In genomic region chr1:25861316-25862286, GRCh38 we compare ENCODE assay signal across 1 cellular context.
TF ChIP-seq lines count a peak whose summit lies in the region.

No MANE protein-coding gene starts in this region.

TF ChIP-seq in HepG2, 621 proteins besides CTCF, POLR2A, EP300 and RAD21 (continued from another document and continues in another):
- TF ChIP-seq ZNF687 (CRISPR knock-in tag; IDR thresholded peaks at IDR 0.05) (peak; percentile 46; the same call in 1 of the 2 replicates), SOX13 (IDR thresholded peaks at IDR 0.05) (peak; percentile 76; the same call in 1 of the 2 replicates), SOX13 (CRISPR knock-in tag; conservative IDR thresholded peaks at IDR 0.05 in 1 of 2, IDR thresholded peaks at IDR 0.05 in 1 of 2) (peak in 1 of 2 experiments; percentile 84; a peak in 2 of 4 replicates), ZC3H13 (CRISPR knock-in tag; IDR thresholded peaks at IDR 0.05) (0 out of 2 replicates have a peak, but pooled peaks have one; percentile 45), ZNF709 (CRISPR knock-in tag; IDR thresholded peaks at IDR 0.05) (no peak), MYPOP (CRISPR knock-in tag; IDR thresholded peaks at IDR 0.05) (peak; percentile 72; the same call in 1 of the 2 replicates), CBX5 (CRISPR knock-in tag; IDR thresholded peaks at IDR 0.05; ENCODE audit: borderline replicate concordance) (peak; percentile 81; the same call in 1 of the 2 replicates), ZMYM4 (CRISPR knock-in tag; IDR thresholded peaks at IDR 0.05) (no peak), MED1 (CRISPR knock-in tag; IDR thresholded peaks at IDR 0.05) (peak; percentile 84), MXD3 (CRISPR knock-in tag; IDR thresholded peaks at IDR 0.05) (no peak), SETDB1 (CRISPR knock-in tag; IDR thresholded peaks at IDR 0.05; ENCODE audit: borderline replicate concordance) (no peak), CCAR2 (optimal IDR thresholded peaks at IDR 0.05; ENCODE audit: low read depth, low read length) (no peak), ZNF572 (CRISPR knock-in tag; IDR thresholded peaks at IDR 0.05) (no peak), ZFX (CRISPR knock-in tag; IDR thresholded peaks at IDR 0.05; ENCODE audit: low read depth) (peak; percentile 59), TCF7 (IDR thresholded peaks at IDR 0.05; ENCODE audit: low read depth) (peak; percentile 62), DPF2 (CRISPR knock-in tag; IDR thresholded peaks at IDR 0.05; ENCODE audit: borderline replicate concordance, low read depth) (peak; percentile 68; the same call in 1 of the 2 replicates), MEF2D (CRISPR knock-in tag; IDR thresholded peaks at IDR 0.05) (peak; percentile 16; the same call in 1 of the 2 replicates), PRMT3 (CRISPR knock-in tag; IDR thresholded peaks at IDR 0.05; ENCODE audit: borderline replicate concordance, low read depth) (no peak), GFI1 (CRISPR knock-in tag; IDR thresholded peaks at IDR 0.05; ENCODE audit: borderline replicate concordance) (peak; percentile 57; the same call in 1 of the 2 replicates), NR2C2 (CRISPR knock-in tag; IDR thresholded peaks at IDR 0.05; ENCODE audit: borderline replicate concordance) (0 out of 2 replicates have a peak, but pooled peaks have one; percentile 34), DMAP1 (CRISPR knock-in tag; IDR thresholded peaks at IDR 0.05) (0 out of 2 replicates have a peak, but pooled peaks have one; percentile 34), FOXA3 (CRISPR knock-in tag; IDR thresholded peaks at IDR 0.05) (0 out of 2 replicates have a peak, but pooled peaks have one; percentile 30), ZSCAN21 (CRISPR knock-in tag; IDR thresholded peaks at IDR 0.05; ENCODE audit: borderline replicate concordance) (no peak), PPARG (CRISPR knock-in tag; conservative IDR thresholded peaks at IDR 0.05) (0 out of 2 replicates have a peak, but pooled peaks have one; percentile 49), ZNF350 (CRISPR knock-in tag; IDR thresholded peaks at IDR 0.05; ENCODE audit: borderline replicate concordance, low read depth) (peak; percentile 60; the same call in 1 of the 2 replicates), CREM (IDR thresholded peaks at IDR 0.05) (peak; percentile 58), CREM (CRISPR knock-in tag; IDR thresholded peaks at IDR 0.05) (no peak), SRSF4 (IDR thresholded peaks at IDR 0.05; ENCODE audit: low read depth, low read length, poor library complexity, severe bottlenecking) (no peak), SAP130 (CRISPR knock-in tag; IDR thresholded peaks at IDR 0.05; ENCODE audit: low read depth) (peak; percentile 78), ELF1 (CRISPR knock-in tag; IDR thresholded peaks at IDR 0.05) (peak; percentile 58; the same call in 1 of the 2 replicates), NFIC (IDR thresholded peaks at IDR 0.05; ENCODE audit: low read length) (peak; percentile 55; the same call in 1 of the 2 replicates), EEA1 (CRISPR knock-in tag; IDR thresholded peaks at IDR 0.05; ENCODE audit: borderline replicate concordance) (no peak), ARHGAP35 (CRISPR knock-in tag; IDR thresholded peaks at IDR 0.05; ENCODE audit: borderline replicate concordance) (no peak), ZBTB14 (CRISPR knock-in tag; IDR thresholded peaks at IDR 0.05) (no peak)
- TF ChIP-seq, protein P1, sequence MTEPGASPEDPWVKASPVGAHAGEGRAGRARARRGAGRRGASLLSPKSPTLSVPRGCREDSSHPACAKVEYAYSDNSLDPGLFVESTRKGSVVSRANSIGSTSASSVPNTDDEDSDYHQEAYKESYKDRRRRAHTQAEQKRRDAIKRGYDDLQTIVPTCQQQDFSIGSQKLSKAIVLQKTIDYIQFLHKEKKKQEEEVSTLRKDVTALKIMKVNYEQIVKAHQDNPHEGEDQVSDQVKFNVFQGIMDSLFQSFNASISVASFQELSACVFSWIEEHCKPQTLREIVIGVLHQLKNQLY (CRISPR knock-in tag; IDR thresholded peaks at IDR 0.05), result peak; percentile 12; the same call in 1 of the 2 replicates
- TF ChIP-seq, protein P2, sequence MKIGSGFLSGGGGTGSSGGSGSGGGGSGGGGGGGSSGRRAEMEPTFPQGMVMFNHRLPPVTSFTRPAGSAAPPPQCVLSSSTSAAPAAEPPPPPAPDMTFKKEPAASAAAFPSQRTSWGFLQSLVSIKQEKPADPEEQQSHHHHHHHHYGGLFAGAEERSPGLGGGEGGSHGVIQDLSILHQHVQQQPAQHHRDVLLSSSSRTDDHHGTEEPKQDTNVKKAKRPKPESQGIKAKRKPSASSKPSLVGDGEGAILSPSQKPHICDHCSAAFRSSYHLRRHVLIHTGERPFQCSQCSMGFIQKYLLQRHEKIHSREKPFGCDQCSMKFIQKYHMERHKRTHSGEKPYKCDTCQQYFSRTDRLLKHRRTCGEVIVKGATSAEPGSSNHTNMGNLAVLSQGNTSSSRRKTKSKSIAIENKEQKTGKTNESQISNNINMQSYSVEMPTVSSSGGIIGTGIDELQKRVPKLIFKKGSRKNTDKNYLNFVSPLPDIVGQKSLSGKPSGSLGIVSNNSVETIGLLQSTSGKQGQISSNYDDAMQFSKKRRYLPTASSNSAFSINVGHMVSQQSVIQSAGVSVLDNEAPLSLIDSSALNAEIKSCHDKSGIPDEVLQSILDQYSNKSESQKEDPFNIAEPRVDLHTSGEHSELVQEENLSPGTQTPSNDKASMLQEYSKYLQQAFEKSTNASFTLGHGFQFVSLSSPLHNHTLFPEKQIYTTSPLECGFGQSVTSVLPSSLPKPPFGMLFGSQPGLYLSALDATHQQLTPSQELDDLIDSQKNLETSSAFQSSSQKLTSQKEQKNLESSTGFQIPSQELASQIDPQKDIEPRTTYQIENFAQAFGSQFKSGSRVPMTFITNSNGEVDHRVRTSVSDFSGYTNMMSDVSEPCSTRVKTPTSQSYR (CRISPR knock-in tag; IDR thresholded peaks at IDR 0.05; ENCODE audit: borderline replicate concordance), result 0 out of 2 replicates have a peak, but pooled peaks have one; percentile 61
- TF ChIP-seq, protein P3, sequence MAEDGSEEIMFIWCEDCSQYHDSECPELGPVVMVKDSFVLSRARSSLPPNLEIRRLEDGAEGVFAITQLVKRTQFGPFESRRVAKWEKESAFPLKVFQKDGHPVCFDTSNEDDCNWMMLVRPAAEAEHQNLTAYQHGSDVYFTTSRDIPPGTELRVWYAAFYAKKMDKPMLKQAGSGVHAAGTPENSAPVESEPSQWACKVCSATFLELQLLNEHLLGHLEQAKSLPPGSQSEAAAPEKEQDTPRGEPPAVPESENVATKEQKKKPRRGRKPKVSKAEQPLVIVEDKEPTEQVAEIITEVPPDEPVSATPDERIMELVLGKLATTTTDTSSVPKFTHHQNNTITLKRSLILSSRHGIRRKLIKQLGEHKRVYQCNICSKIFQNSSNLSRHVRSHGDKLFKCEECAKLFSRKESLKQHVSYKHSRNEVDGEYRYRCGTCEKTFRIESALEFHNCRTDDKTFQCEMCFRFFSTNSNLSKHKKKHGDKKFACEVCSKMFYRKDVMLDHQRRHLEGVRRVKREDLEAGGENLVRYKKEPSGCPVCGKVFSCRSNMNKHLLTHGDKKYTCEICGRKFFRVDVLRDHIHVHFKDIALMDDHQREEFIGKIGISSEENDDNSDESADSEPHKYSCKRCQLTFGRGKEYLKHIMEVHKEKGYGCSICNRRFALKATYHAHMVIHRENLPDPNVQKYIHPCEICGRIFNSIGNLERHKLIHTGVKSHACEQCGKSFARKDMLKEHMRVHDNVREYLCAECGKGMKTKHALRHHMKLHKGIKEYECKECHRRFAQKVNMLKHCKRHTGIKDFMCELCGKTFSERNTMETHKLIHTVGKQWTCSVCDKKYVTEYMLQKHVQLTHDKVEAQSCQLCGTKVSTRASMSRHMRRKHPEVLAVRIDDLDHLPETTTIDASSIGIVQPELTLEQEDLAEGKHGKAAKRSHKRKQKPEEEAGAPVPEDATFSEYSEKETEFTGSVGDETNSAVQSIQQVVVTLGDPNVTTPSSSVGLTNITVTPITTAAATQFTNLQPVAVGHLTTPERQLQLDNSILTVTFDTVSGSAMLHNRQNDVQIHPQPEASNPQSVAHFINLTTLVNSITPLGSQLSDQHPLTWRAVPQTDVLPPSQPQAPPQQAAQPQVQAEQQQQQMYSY (CRISPR knock-in tag; IDR thresholded peaks at IDR 0.05), result peak; percentile 31; the same call in 1 of the 2 replicates
- TF ChIP-seq, protein P4, sequence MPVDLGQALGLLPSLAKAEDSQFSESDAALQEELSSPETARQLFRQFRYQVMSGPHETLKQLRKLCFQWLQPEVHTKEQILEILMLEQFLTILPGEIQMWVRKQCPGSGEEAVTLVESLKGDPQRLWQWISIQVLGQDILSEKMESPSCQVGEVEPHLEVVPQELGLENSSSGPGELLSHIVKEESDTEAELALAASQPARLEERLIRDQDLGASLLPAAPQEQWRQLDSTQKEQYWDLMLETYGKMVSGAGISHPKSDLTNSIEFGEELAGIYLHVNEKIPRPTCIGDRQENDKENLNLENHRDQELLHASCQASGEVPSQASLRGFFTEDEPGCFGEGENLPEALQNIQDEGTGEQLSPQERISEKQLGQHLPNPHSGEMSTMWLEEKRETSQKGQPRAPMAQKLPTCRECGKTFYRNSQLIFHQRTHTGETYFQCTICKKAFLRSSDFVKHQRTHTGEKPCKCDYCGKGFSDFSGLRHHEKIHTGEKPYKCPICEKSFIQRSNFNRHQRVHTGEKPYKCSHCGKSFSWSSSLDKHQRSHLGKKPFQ (CRISPR knock-in tag; IDR thresholded peaks at IDR 0.05; ENCODE audit: insufficient replicate concordance), result peak; percentile 78
- TF ChIP-seq, protein P5, sequence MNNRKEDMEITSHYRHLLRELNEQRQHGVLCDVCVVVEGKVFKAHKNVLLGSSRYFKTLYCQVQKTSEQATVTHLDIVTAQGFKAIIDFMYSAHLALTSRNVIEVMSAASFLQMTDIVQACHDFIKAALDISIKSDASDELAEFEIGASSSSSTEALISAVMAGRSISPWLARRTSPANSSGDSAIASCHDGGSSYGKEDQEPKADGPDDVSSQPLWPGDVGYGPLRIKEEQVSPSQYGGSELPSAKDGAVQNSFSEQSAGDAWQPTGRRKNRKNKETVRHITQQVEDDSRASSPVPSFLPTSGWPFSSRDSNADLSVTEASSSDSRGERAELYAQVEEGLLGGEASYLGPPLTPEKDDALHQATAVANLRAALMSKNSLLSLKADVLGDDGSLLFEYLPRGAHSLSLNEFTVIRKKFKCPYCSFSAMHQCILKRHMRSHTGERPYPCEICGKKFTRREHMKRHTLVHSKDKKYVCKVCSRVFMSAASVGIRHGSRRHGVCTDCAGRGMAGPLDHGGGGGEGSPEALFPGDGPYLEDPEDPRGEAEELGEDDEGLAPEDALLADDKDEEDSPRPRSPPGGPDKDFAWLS (CRISPR knock-in tag; IDR thresholded peaks at IDR 0.05; ENCODE audit: borderline replicate concordance), result no peak
- TF ChIP-seq, protein P6, sequence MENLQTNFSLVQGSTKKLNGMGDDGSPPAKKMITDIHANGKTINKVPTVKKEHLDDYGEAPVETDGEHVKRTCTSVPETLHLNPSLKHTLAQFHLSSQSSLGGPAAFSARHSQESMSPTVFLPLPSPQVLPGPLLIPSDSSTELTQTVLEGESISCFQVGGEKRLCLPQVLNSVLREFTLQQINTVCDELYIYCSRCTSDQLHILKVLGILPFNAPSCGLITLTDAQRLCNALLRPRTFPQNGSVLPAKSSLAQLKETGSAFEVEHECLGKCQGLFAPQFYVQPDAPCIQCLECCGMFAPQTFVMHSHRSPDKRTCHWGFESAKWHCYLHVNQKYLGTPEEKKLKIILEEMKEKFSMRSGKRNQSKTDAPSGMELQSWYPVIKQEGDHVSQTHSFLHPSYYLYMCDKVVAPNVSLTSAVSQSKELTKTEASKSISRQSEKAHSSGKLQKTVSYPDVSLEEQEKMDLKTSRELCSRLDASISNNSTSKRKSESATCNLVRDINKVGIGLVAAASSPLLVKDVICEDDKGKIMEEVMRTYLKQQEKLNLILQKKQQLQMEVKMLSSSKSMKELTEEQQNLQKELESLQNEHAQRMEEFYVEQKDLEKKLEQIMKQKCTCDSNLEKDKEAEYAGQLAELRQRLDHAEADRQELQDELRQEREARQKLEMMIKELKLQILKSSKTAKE (CRISPR knock-in tag; IDR thresholded peaks at IDR 0.05; ENCODE audit: borderline replicate concordance), result peak; percentile 71
